ENCODE assay signal across 1 cellular context in genomic region chr6:53615633-53616449, GRCh38.
TF ChIP-seq lines count a peak whose summit lies in the region.

No MANE protein-coding gene starts in this region.

TF ChIP-seq in K562, 482 proteins besides CTCF, POLR2A, EP300 and RAD21 (continued from another document and continues in another):
- no peak for TF ChIP-seq RCOR1 (IDR thresholded peaks at IDR 0.05; ENCODE audit: borderline replicate concordance in 1 of 2, low read depth in 2 of 2, low read length in 2 of 2)
- TF ChIP-seq EP400 (IDR thresholded peaks at IDR 0.05): peak; percentile 45; the same call in 1 of the 2 replicates
- TF ChIP-seq NFRKB (IDR thresholded peaks at IDR 0.05; ENCODE audit: low read depth): 0 out of 2 replicates have a peak, but pooled peaks have one; percentile 7
- TF ChIP-seq ZNF695 (CRISPR knock-in tag; IDR thresholded peaks at IDR 0.05): no peak
- TF ChIP-seq THRA (IDR thresholded peaks at IDR 0.05): no peak
- TF ChIP-seq SPI1 (IDR thresholded peaks at IDR 0.05; ENCODE audit: borderline replicate concordance, low read depth, low read length): no peak
- TF ChIP-seq TGIF2 (CRISPR knock-in tag; IDR thresholded peaks at IDR 0.05): no peak
- TF ChIP-seq RBBP5 (IDR thresholded peaks at IDR 0.05; ENCODE audit: borderline replicate concordance, insufficient read depth, low read length, poor library complexity, severe bottlenecking): no peak
- peak; percentile 75 for TF ChIP-seq CTBP1 (IDR thresholded peaks at IDR 0.05; ENCODE audit: borderline replicate concordance)
- TF ChIP-seq STAT5B (CRISPR knock-in tag; IDR thresholded peaks at IDR 0.05): no peak
- peak; percentile 94 for TF ChIP-seq NFE2 (IDR thresholded peaks at IDR 0.05; ENCODE audit: low read depth)
- TF ChIP-seq SETDB1 (IDR thresholded peaks at IDR 0.05; ENCODE audit: low read length): no peak
- no peak for TF ChIP-seq ZBTB40 (IDR thresholded peaks at IDR 0.05)
- TF ChIP-seq ZBTB40 (CRISPR knock-in tag; IDR thresholded peaks at IDR 0.05): no peak
- TF ChIP-seq MAFK (IDR thresholded peaks at IDR 0.05; ENCODE audit: low read length): peak; percentile 76
- TF ChIP-seq ZNF143 (CRISPR knock-in tag; IDR thresholded peaks at IDR 0.05): no peak
- TF ChIP-seq SMARCA4 (IDR thresholded peaks at IDR 0.05): peak; percentile 82
- peak; percentile 61; the same call in 1 of the 2 replicates for TF ChIP-seq SMARCC2 (IDR thresholded peaks at IDR 0.05; ENCODE audit: low read depth)
- TF ChIP-seq PPARD (CRISPR knock-in tag; IDR thresholded peaks at IDR 0.05): no peak
- TF ChIP-seq TRIM24 (IDR thresholded peaks at IDR 0.05): peak; percentile 30 to 53; a peak in 1 of 4 replicates
- TF ChIP-seq, protein P1, sequence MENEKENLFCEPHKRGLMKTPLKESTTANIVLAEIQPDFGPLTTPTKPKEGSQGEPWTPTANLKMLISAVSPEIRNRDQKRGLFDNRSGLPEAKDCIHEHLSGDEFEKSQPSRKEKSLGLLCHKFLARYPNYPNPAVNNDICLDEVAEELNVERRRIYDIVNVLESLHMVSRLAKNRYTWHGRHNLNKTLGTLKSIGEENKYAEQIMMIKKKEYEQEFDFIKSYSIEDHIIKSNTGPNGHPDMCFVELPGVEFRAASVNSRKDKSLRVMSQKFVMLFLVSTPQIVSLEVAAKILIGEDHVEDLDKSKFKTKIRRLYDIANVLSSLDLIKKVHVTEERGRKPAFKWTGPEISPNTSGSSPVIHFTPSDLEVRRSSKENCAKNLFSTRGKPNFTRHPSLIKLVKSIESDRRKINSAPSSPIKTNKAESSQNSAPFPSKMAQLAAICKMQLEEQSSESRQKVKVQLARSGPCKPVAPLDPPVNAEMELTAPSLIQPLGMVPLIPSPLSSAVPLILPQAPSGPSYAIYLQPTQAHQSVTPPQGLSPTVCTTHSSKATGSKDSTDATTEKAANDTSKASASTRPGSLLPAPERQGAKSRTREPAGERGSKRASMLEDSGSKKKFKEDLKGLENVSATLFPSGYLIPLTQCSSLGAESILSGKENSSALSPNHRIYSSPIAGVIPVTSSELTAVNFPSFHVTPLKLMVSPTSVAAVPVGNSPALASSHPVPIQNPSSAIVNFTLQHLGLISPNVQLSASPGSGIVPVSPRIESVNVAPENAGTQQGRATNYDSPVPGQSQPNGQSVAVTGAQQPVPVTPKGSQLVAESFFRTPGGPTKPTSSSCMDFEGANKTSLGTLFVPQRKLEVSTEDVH (IDR thresholded peaks at IDR 0.05; ENCODE audit: low read depth, partially characterized antibody): peak; percentile 30
- TF ChIP-seq ILF3 (IDR thresholded peaks at IDR 0.05; ENCODE audit: borderline replicate concordance): no peak
- peak; percentile 54; the same call in 1 of the 2 replicates for TF ChIP-seq HDAC2 (IDR thresholded peaks at IDR 0.05)
- TF ChIP-seq ZNF586 (CRISPR knock-in tag; conservative IDR thresholded peaks at IDR 0.05): no peak
- TF ChIP-seq BACH1 (tag; IDR thresholded peaks at IDR 0.05): peak; percentile 91
- TF ChIP-seq, protein P2, sequence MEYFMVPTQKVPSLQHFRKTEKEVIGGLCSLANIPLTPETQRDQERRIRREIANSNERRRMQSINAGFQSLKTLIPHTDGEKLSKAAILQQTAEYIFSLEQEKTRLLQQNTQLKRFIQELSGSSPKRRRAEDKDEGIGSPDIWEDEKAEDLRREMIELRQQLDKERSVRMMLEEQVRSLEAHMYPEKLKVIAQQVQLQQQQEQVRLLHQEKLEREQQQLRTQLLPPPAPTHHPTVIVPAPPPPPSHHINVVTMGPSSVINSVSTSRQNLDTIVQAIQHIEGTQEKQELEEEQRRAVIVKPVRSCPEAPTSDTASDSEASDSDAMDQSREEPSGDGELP (CRISPR knock-in tag; IDR thresholded peaks at IDR 0.05; ENCODE audit: borderline replicate concordance): no peak
- TF ChIP-seq NCOA4 (IDR thresholded peaks at IDR 0.05; ENCODE audit: partially characterized antibody): no peak
- TF ChIP-seq, protein P3, sequence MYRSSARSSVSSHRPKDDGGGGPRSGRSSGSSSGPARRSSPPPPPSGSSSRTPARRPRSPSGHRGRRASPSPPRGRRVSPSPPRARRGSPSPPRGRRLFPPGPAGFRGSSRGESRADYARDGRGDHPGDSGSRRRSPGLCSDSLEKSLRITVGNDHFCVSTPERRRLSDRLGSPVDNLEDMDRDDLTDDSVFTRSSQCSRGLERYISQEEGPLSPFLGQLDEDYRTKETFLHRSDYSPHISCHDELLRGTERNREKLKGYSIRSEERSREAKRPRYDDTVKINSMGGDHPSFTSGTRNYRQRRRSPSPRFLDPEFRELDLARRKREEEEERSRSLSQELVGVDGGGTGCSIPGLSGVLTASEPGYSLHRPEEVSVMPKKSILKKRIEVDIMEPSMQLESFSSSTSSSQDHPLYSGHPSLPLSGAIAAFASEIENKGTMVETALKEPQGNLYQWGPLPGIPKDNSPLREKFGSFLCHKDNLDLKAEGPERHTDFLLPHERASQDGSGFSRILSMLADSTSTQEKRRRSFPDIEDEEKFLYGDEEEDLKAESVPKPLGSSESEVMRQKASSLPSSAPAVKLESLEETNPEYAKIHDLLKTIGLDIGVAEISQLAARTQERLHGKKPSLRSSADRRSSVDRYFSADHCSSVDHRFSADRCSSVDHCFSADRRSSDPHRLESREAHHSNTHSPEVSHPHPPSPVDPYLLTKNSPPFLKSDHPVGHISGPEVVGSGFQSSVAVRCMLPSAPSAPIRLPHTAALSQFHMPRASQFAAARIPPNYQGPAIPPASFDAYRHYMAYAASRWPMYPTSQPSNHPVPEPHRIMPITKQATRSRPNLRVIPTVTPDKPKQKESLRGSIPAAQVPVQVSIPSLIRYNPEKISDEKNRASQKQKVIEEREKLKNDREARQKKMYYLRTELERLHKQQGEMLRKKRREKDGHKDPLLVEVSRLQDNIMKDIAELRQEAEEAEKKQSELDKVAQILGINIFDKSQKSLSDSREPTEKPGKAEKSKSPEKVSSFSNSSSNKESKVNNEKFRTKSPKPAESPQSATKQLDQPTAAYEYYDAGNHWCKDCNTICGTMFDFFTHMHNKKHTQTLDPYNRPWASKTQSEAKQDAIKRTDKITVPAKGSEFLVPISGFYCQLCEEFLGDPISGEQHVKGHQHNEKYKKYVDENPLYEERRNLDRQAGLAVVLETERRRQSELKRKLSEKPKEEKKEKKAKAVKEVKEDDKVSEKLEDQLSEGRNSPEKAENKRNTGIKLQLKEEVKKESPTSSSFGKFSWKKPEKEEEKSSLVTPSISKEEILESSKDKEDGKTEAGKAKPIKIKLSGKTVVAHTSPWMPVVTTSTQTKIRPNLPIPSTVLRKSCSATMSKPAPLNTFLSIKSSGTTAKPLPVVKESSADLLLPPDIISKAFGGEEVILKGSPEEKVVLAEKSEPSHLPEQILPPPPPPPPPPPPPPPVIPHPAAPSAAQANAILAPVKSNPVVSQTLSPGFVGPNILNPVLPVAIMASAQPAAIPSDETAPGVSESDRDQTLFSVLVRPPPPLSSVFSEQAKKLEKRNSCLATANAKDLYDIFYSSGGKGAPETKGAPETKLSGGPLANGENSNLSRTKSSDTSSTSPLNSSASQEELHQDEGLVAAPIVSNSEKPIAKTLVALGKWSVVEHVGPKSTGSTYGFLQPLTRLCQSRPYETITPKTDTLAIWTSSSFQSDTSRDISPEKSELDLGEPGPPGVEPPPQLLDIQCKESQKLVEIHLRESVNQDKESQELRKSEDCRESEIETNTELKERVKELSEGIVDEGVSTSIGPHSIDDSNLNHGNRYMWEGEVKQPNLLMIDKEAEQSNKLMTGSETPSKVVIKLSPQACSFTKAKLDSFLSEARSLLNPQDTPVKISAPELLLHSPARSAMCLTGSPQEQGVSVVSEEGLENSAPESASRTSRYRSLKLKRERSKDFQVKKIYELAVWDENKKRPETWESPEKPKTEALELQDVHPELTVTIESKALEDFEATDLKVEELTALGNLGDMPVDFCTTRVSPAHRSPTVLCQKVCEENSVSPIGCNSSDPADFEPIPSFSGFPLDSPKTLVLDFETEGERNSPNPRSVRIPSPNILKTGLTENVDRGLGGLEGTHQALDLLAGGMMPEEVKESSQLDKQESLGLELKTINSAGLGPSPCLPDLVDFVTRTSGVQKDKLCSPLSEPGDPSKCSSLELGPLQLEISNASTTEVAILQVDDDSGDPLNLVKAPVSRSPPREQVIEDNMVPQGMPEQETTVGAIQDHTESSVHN (IDR thresholded peaks at IDR 0.05; ENCODE audit: borderline replicate concordance in 1 of 2, low read depth in 1 of 2): peak in 1 of 2 experiments; percentile 37; a peak in 1 of 4 replicates
- TF ChIP-seq SAP30 (IDR thresholded peaks at IDR 0.05; ENCODE audit: borderline replicate concordance, insufficient read depth, low read depth, low read length, poor library complexity, severe bottlenecking): no peak
- no peak for TF ChIP-seq RBM22 (IDR thresholded peaks at IDR 0.05; ENCODE audit: low read depth, low read length, poor library complexity, severe bottlenecking)
- peak; percentile 16; the same call in 1 of the 2 replicates for TF ChIP-seq ETV1 (tag; conservative IDR thresholded peaks at IDR 0.05; ENCODE audit: low read depth)
- no peak for TF ChIP-seq PHB2 (IDR thresholded peaks at IDR 0.05; ENCODE audit: low read depth)
- TF ChIP-seq, protein P4, sequence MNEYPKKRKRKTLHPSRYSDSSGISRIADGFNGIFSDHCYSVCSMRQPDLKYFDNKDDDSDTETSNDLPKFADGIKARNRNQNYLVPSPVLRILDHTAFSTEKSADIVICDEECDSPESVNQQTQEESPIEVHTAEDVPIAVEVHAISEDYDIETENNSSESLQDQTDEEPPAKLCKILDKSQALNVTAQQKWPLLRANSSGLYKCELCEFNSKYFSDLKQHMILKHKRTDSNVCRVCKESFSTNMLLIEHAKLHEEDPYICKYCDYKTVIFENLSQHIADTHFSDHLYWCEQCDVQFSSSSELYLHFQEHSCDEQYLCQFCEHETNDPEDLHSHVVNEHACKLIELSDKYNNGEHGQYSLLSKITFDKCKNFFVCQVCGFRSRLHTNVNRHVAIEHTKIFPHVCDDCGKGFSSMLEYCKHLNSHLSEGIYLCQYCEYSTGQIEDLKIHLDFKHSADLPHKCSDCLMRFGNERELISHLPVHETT (CRISPR knock-in tag; conservative IDR thresholded peaks at IDR 0.05 in 1 of 2, IDR thresholded peaks at IDR 0.05 in 1 of 2): no peak
- no peak for TF ChIP-seq KLF16 (IDR thresholded peaks at IDR 0.05)
- TF ChIP-seq ZNF24 (IDR thresholded peaks at IDR 0.05): no peak
